ENCODE assay signal across 8 cellular contexts in the genomic region with DNA sequence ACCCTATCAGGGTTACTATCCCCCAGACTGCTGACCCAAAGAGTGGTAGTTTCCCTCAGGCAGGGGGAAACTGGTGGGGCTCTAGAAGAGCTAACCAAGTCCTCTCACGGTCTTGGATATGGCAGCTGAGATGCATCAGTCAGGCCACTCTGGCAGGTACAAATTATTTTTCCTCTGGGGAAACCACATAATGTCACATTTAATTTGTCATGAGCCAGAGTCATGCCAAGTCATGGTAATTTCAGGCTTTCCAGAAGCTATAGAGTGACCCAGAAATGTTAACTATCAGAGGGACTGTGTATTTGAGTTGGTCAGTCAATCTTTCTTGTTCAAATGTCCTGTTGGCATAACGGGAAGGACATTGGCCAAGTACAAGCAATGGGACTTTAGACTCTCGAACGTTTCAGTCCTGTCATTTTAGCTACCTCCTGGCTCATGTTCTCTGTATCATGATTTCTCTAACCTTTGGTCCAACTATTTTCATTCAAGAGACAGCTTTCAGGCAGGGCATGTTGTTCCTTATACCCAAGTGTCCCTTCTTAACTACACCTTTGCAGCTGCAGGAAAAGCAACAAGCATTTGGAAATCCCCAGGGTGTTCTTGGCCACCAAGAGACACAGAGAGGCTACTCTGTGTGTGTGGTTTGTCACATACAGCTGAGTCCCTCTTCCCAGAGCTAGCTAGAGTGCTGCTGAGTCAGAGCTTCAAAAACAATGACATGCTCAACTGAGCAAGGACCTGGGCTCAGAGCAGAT.
A peak's percentile ranks its signal among the peaks of the same experiment; 100 is the strongest.
DNase-seq lines count a peak whose midpoint lies in the region; ATAC-seq and TF ChIP-seq lines count a peak whose summit lies in the region.

No MANE protein-coding gene starts in this region.

- peak; percentile 45 for DNase-seq in GM10266 (ENCODE audit: extremely low spot score)
- peak; percentile 11 for DNase-seq in fibroblast of the aortic adventitia (ENCODE audit: low read depth)
- no peak for DNase-seq in NCI-H2171 treated with DMSO at 0.1 percent for 48 hours (lab: John Stamatoyannopoulos, UW)
- DNase-seq in stimulated activated CD4-positive, alpha-beta T cell treated with anti-CD3 and anti-CD28 coated beads, Interleukin-4, amount 100 ng/mL, for 1 hour, result no peak
- no peak for DNase-seq in left ventricle myocardium inferior

- ATAC-seq in GM21367 (IDR thresholded peaks at IDR 0.05; ENCODE audit: unreplicated experiment), result peak; percentile 82
- peak; percentile 56 for ATAC-seq in HG03558 (IDR thresholded peaks at IDR 0.05; ENCODE audit: extremely low read depth, unreplicated experiment)
- no peak for ATAC-seq in activated CD4-positive, CD25-positive, alpha-beta regulatory T cell treated with anti-CD3 and anti-CD28 coated beads, Interleukin-2, amount 50 U/mL, for 24 hours

- no peak overlapping the region for H3K27ac ChIP-seq in left ventricle myocardium inferior (replicated peaks)

- TF ChIP-seq CTCF in GM10266 (IDR thresholded peaks at IDR 0.05; ENCODE audit: control insufficient read depth, insufficient read depth, low read depth, missing control alignments) (no peak), fibroblast of the aortic adventitia (IDR thresholded peaks at IDR 0.05; ENCODE audit: insufficient read depth, low read length) (no peak), left ventricle myocardium inferior (IDR thresholded peaks at IDR 0.05; ENCODE audit: borderline replicate concordance) (no peak)

- H3K4me3 ChIP-seq in fibroblast of the aortic adventitia (ENCODE audit: low read depth, low read length) (no peak overlapping the region), left ventricle myocardium inferior (no peak overlapping the region)

- no peaks in the 10 kb centered on the region for H3K4me1 ChIP-seq in left ventricle myocardium inferior

- no peaks in the 10 kb centered on the region for H3K36me3 ChIP-seq in left ventricle myocardium inferior

- no peaks in the 10 kb centered on the region for H3K27me3 ChIP-seq in left ventricle myocardium inferior (ENCODE audit: low read depth)

- intact Hi-C loops in left ventricle myocardium inferior (cut with micrococcal nuclease), result no loop called here

- no peaks in the 10 kb centered on the region for H3K9me3 ChIP-seq in left ventricle myocardium inferior (replicated peaks)

Comparison
In these comparisons a context has a peak if more than half of its experiments do, and no peak if none do; other contexts are left out.
1. DNase-seq: peak in GM10266 (single experiment) and fibroblast of the aortic adventitia (single experiment); none in NCI-H2171 treated with DMSO at 0.1 percent for 48 hours (single experiment), stimulated activated CD4-positive, alpha-beta T cell treated with anti-CD3 and anti-CD28 coated beads, Interleukin-4, amount 100 ng/mL, for 1 hour (single experiment) and left ventricle myocardium inferior (single experiment).
2. ATAC-seq: peak in GM21367 (single experiment) and HG03558 (single experiment); none in activated CD4-positive, CD25-positive, alpha-beta regulatory T cell treated with anti-CD3 and anti-CD28 coated beads, Interleukin-2, amount 50 U/mL, for 24 hours (0 of 2).